In genomic region chr3:122074621-122075265, GRCh38 we compare ENCODE assay signal across 9 cellular contexts. TPM values are rescaled to one million over a fixed set of nuclear protein-coding genes. Genes with fewer than 3 reads are reported as not detected.
DNase-seq lines count a peak whose midpoint lies in the region; ATAC-seq, FAIRE-seq and TF ChIP-seq lines count a peak whose summit lies in the region.
"Had no signal": no experiment of that assay in that cellular context is flagged by ENCODE, and none has a peak within 500 bp of the region (broad histone marks: within the 10 kb centered on the region; RNA-seq: fewer than 3 reads in every experiment).

No MANE protein-coding gene starts in this region.

- POLR2A ChIA-PET in Caco-2 (lab: Charles Lee) = no interaction called here

- H3K27me3 Mint-ChIP-seq in Caco-2 (ENCODE audit: insufficient read depth, unreplicated experiment) = no peaks in the 10 kb centered on the region

- H3K79me2 ChIP-seq in OCI-LY3 (ENCODE audit: low read length) (peaks cover 24% of the 10 kb centered on the region), osteoblast (ENCODE audit: insufficient read depth, low read length) (no peaks in the 10 kb centered on the region)

- H3K4me1 Mint-ChIP-seq in Caco-2 (ENCODE audit: low read depth, unreplicated experiment) = no peaks in the 10 kb centered on the region

- H3K27ac Mint-ChIP-seq in Caco-2 (ENCODE audit: unreplicated experiment) = no peak overlapping the region

- H3K4me1 ChIP-seq in OCI-LY3 (ENCODE audit: low read length) (peaks cover 64% of the 10 kb centered on the region), osteoblast (ENCODE audit: insufficient read depth, low read length) (no peaks in the 10 kb centered on the region), Caco-2 (peaks cover 10% of the 10 kb centered on the region; the same call in 1 of the 2 replicates)

- H2AFZ ChIP-seq in OCI-LY3 (ENCODE audit: low read depth, low read length) (peak overlapping the region; percentile 54; the same call in 1 of the 2 replicates), osteoblast (ENCODE audit: low read length) (peak overlapping the region; percentile 57)

- CTCF ChIA-PET in Caco-2 (lab: Charles Lee) = no interaction called here

- ATAC-seq in GM18907 (IDR thresholded peaks at IDR 0.05; ENCODE audit: unreplicated experiment) = peak; percentile 67
- ATAC-seq in HG02798 (IDR thresholded peaks at IDR 0.05; ENCODE audit: poor library complexity, unreplicated experiment) = peak; percentile 69

- H3K4me3 ChIP-seq in OCI-LY3 (ENCODE audit: low read length) (peak overlapping the region; percentile 49), osteoblast (ENCODE audit: insufficient read depth, low read length) (no peak overlapping the region), Caco-2 (ENCODE audit: low read depth, low read length) (no peak overlapping the region)

- intact Hi-C loops in Caco-2 (cut with micrococcal nuclease; ENCODE audit: unreplicated experiment) = no loop called here

- H3K9me3 Mint-ChIP-seq in Caco-2 (ENCODE audit: unreplicated experiment) = no peaks in the 10 kb centered on the region

- no peak for FAIRE-seq in frontal cortex (lab: Jason Lieb, UNC)
- FAIRE-seq: astrocyte had no signal

- TF ChIP-seq CTCF in OCI-LY3 (IDR thresholded peaks at IDR 0.05; ENCODE audit: low read depth, low read length) = no peak
- TF ChIP-seq CTCF in osteoblast (IDR thresholded peaks at IDR 0.05; ENCODE audit: extremely low read depth, low read depth, low read length) = no peak
- TF ChIP-seq CTCF in Caco-2 (IDR thresholded peaks at IDR 0.05; ENCODE audit: insufficient read depth in 1 of 2, low read depth in 1 of 2, low read length in 1 of 2, severe bottlenecking in 1 of 2, unreplicated experiment in 1 of 2) = no peak

- no TSS peak for BruUV-seq in Caco-2 (replicated peaks; lab: Mats Ljungman, UMichigan)

- H3K36me3 ChIP-seq in OCI-LY3 (replicated peaks; ENCODE audit: low read depth, low read length) (no peaks in the 10 kb centered on the region), osteoblast (ENCODE audit: insufficient read depth, low read length) (no peaks in the 10 kb centered on the region), Caco-2 (ENCODE audit: control insufficient read depth, insufficient read depth, low read length) (no peaks in the 10 kb centered on the region)

- no peaks in the 10 kb centered on the region for H3K9me3 ChIP-seq in OCI-LY3 (ENCODE audit: insufficient read depth, low read length)
- H3K9me3 ChIP-seq in osteoblast (ENCODE audit: low read depth, low read length) = no peaks in the 10 kb centered on the region
- H3K9me3 ChIP-seq in Caco-2 = no peaks in the 10 kb centered on the region

- H3K27me3 ChIP-seq in OCI-LY3 (ENCODE audit: low read depth, low read length) (no peaks in the 10 kb centered on the region), osteoblast (ENCODE audit: insufficient read depth, low read length) (peaks cover 4% of the 10 kb centered on the region), Caco-2 (replicated peaks; ENCODE audit: control insufficient read depth, insufficient read depth, low read length) (no peaks in the 10 kb centered on the region)

- H3K4me2 ChIP-seq in OCI-LY3 (ENCODE audit: low read length) (peak overlapping the region; percentile 70), osteoblast (ENCODE audit: insufficient read depth, low read length) (no peak overlapping the region)

- peak overlapping the region; percentile 53 for H3K9ac ChIP-seq in OCI-LY3 (ENCODE audit: low read length)

- H4K20me1 ChIP-seq in OCI-LY3 (ENCODE audit: insufficient read depth, low read length) (no peaks in the 10 kb centered on the region), osteoblast (ENCODE audit: insufficient read depth, low read length) (no peaks in the 10 kb centered on the region)

- no peak for DNase-seq in osteoblast (ENCODE audit: insufficient read length, low spot score, missing footprints)
- no peak for DNase-seq in Caco-2
- DNase-seq in NCI-H2171 (lab: John Stamatoyannopoulos, UW) = no peak
- no peak for DNase-seq in retina
- no peak for DNase-seq in frontal cortex (ENCODE audit: low spot score in 2 of 2)

- H3K27ac ChIP-seq in OCI-LY3 (ENCODE audit: low read length) (peak overlapping the region; percentile 95), osteoblast (ENCODE audit: low read depth, low read length) (no peak overlapping the region)

- no peak overlapping the region for H3K4me3 Mint-ChIP-seq in Caco-2 (ENCODE audit: unreplicated experiment)

- no peaks in the 10 kb centered on the region for H3K36me3 Mint-ChIP-seq in Caco-2 (ENCODE audit: insufficient read depth, unreplicated experiment)

RNA-seq across cellular contexts. Expression of gene CD86, which starts 19.6 kb away (rescaled TPM):
- 0.29 TPM in 1 of 2 replicates, not detected in the other for total RNA-seq in osteoblast
- total RNA-seq in Caco-2 (2022) = not detected in 2 replicates
- total RNA-seq in frontal cortex = 1.2 TPM
- total RNA-seq: astrocyte had no signal

RNA-seq across cellular contexts. Expression of gene ILDR1, which starts 52.7 kb away (rescaled TPM):
- total RNA-seq in osteoblast (not detected in 2 replicates), Caco-2 (2022) (0.21 and 0.25 TPM in 2 replicates), frontal cortex (not detected)
- total RNA-seq: astrocyte had no signal
